In genomic region chr12:96041181-96041580, GRCh38 we compare ENCODE assay signal across 24 cellular contexts. TPM values are rescaled to one million over a fixed set of nuclear protein-coding genes. Genes with fewer than 3 reads are reported as not detected.
"Had no signal": no experiment of that assay in that cellular context is flagged by ENCODE, and none has a peak within 500 bp of the region (broad histone marks: within the 10 kb centered on the region; RNA-seq: fewer than 3 reads in every experiment).

No MANE protein-coding gene starts in this region.

- DNase-seq: dermis blood vessel endothelial cell; effector memory CD4-positive, alpha-beta T cell; esophagus squamous epithelium; foreskin melanocyte; glutamatergic neuron; heart right ventricle; hippocampal formation; left cardiac atrium; left lung; midbrain; naive thymus-derived CD8-positive, alpha-beta T cell; nephron progenitor cell; nucleus accumbens; sigmoid colon; stimulated activated CD4-positive, alpha-beta T cell treated with anti-CD3 and anti-CD28 coated beads, Interleukin-4, amount 100 ng/mL, for 4 hours; stimulated activated naive B cell treated with anti-CD40 and anti-IgM and Interleukin-4, amounts not matched to agents 10 μg/mL and 1 μg/mL and 100 μg/mL, for 72 hours; upper lobe of left lung had no signal

- H3K4me3 Mint-ChIP-seq: naive thymus-derived CD8-positive, alpha-beta T cell; nephron progenitor cell; stimulated activated naive B cell treated with anti-CD40 and anti-IgM and Interleukin-4, amounts not matched to agents 10 μg/mL and 1 μg/mL and 100 μg/mL, for 72 hours; stimulated activated naive CD8-positive, alpha-beta T cell treated with anti-CD3 and anti-CD28 coated beads, Interleukin-15, Interleukin-2, amounts not matched to agents 100 ng/mL and 50 ng/mL, for 24 hours had no signal

- H3K27ac Mint-ChIP-seq: nephron progenitor cell; stimulated activated naive B cell treated with anti-CD40 and anti-IgM and Interleukin-4, amounts not matched to agents 10 μg/mL and 1 μg/mL and 100 μg/mL, for 72 hours; stimulated activated naive CD8-positive, alpha-beta T cell treated with anti-CD3 and anti-CD28 coated beads, Interleukin-15, Interleukin-2, amounts not matched to agents 100 ng/mL and 50 ng/mL, for 24 hours had no signal

- H3K27ac ChIP-seq: coronary artery, esophagus squamous epithelium, heart right ventricle, left lung, prostate gland, right atrium auricular region, sigmoid colon, thoracic aorta, tibial nerve, upper lobe of left lung had no signal

- H3K9me3 Mint-ChIP-seq: naive thymus-derived CD8-positive, alpha-beta T cell; nephron progenitor cell; stimulated activated naive CD8-positive, alpha-beta T cell treated with anti-CD3 and anti-CD28 coated beads, Interleukin-15, Interleukin-2, amounts not matched to agents 100 ng/mL and 50 ng/mL, for 24 hours had no signal

- H3K36me3 ChIP-seq: esophagus squamous epithelium, heart right ventricle, left lung, prostate gland, right atrium auricular region, sigmoid colon, thoracic aorta, tibial nerve, upper lobe of left lung had no signal

- H3K36me3 Mint-ChIP-seq: naive thymus-derived CD8-positive, alpha-beta T cell; stimulated activated naive B cell treated with anti-CD40 and anti-IgM and Interleukin-4, amounts not matched to agents 10 μg/mL and 1 μg/mL and 100 μg/mL, for 72 hours had no signal

- H3K27me3 ChIP-seq: esophagus squamous epithelium, heart right ventricle, left lung, right atrium auricular region, sigmoid colon, tibial nerve, upper lobe of left lung had no signal

- H3K27me3 Mint-ChIP-seq: naive thymus-derived CD8-positive, alpha-beta T cell; stimulated activated naive B cell treated with anti-CD40 and anti-IgM and Interleukin-4, amounts not matched to agents 10 μg/mL and 1 μg/mL and 100 μg/mL, for 72 hours; stimulated activated naive CD8-positive, alpha-beta T cell treated with anti-CD3 and anti-CD28 coated beads, Interleukin-15, Interleukin-2, amounts not matched to agents 100 ng/mL and 50 ng/mL, for 24 hours had no signal

- H3K4me3 ChIP-seq: coronary artery, esophagus squamous epithelium, heart right ventricle, left lung, prostate gland, right atrium auricular region, sigmoid colon, thoracic aorta, tibial nerve, upper lobe of left lung had no signal

- H3K9me3 ChIP-seq: esophagus squamous epithelium, heart right ventricle, left lung, prostate gland, right atrium auricular region, sigmoid colon, thoracic aorta, tibial nerve, upper lobe of left lung had no signal

- H3K4me1 ChIP-seq: prostate gland, right atrium auricular region, sigmoid colon, tibial nerve had no signal

RNA-seq across cellular contexts. Expression of gene HAL, which starts 45.0 kb away (rescaled TPM):
- total RNA-seq: myocyte had no signal
- polyA plus RNA-seq: naive thymus-derived CD8-positive, alpha-beta T cell had no signal
